In the genomic region with DNA sequence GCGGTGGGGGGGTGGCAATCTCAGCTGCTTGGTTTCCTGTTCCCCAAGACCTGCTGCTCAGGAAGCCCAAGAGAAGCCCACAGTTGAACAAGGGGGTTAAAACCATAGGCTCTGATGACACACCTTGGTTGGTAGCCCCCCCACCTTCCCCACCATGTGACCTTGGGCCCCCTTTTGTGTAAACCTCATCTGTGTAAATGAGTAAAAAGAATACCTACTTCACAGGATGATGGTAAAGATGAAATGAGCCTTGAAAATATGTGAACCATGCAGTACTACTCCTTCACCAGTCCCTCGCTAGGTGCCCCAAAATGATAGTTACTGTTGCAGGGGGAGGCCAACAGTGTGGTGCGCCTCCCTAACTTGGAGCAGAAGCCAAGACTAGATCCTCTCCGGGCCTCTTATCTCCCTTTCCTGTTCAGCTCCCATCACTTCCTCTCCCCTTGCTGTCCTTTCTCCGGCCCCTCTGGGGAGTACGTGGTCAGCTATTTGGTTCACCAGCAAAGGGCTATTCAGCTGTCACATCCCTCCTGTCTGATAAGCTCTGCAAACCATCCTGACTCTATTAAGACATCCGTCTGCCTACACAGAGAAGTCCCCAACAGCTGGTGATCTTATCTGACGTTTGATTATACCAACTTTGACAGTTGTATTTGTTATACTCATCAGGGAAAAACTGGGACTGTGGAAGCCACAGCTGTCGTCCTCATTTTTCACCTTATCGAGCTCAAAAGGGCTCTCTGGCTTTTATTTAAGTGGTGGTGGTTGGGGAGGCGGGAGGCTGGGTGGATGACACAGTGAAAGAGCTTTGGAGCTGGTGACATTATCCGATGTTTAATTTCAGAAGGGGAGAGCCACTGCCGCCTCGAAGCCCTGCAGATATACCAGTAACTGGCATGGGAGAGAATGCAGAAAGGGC, we compare ENCODE assay signal across 20 cellular contexts. TPM values are rescaled to one million over a fixed set of nuclear protein-coding genes. Genes with fewer than 3 reads are reported as not detected.
DNase-seq lines count a peak whose midpoint lies in the region; ATAC-seq and TF ChIP-seq lines count a peak whose summit lies in the region.
"Had no signal": no experiment of that assay in that cellular context is flagged by ENCODE, and none has a peak within 500 bp of the region (broad histone marks: within the 10 kb centered on the region; RNA-seq: fewer than 3 reads in every experiment).

No MANE protein-coding gene starts in this region.

- no peaks in the 10 kb centered on the region for H3K9me3 ChIP-seq in osteoblast (ENCODE audit: low read depth, low read length)
- H3K9me3 ChIP-seq: esophagus squamous epithelium, pancreas, upper lobe of left lung had no signal

- H3K36me3 Mint-ChIP-seq in activated CD8-positive, alpha-beta T cell treated with anti-CD3 and anti-CD28 coated beads, Interleukin-2, amount 10 ng/mL, durations not matched to agents 7 days and 5 days (ENCODE audit: low read depth): peaks cover 28% of the 10 kb centered on the region
- peaks cover 25% of the 10 kb centered on the region for H3K36me3 Mint-ChIP-seq in activated CD8-positive, alpha-beta T cell treated with anti-CD3 and anti-CD28 coated beads for 36 hours (ENCODE audit: low read depth)
- H3K36me3 Mint-ChIP-seq in endothelial cell (ENCODE audit: low read depth, unreplicated experiment): peaks cover 16% of the 10 kb centered on the region

- no peaks in the 10 kb centered on the region for H3K9me3 Mint-ChIP-seq in activated CD8-positive, alpha-beta T cell treated with anti-CD3 and anti-CD28 coated beads, Interleukin-2, amount 10 ng/mL, durations not matched to agents 7 days and 5 days (ENCODE audit: insufficient read depth)
- no peaks in the 10 kb centered on the region for H3K9me3 Mint-ChIP-seq in activated CD8-positive, alpha-beta T cell treated with anti-CD3 and anti-CD28 coated beads for 36 hours
- H3K9me3 Mint-ChIP-seq in endothelial cell (ENCODE audit: unreplicated experiment): no peaks in the 10 kb centered on the region
- H3K9me3 Mint-ChIP-seq: activated naive CD4-positive, alpha-beta T cell treated with anti-CD3 and anti-CD28 coated beads, Interleukin-2, amount 10 ng/mL, durations not matched to agents 7 days and 5 days; CD4-positive, alpha-beta memory T cell; stimulated activated memory B cell treated with anti-CD40 and anti-IgM and Interleukin-4, amounts not matched to agents 10 μg/mL and 1 μg/mL and 100 μg/mL, for 72 hours had no signal

- H3K79me2 ChIP-seq in osteoblast (ENCODE audit: insufficient read depth, low read length): peaks cover 6% of the 10 kb centered on the region

- H2AFZ ChIP-seq in osteoblast (ENCODE audit: low read length): no peak overlapping the region

- no peak for ATAC-seq in activated CD8-positive, alpha-beta T cell treated with anti-CD3 and anti-CD28 coated beads, Interleukin-2, amount 10 ng/mL, durations not matched to agents 7 days and 5 days
- ATAC-seq in activated CD8-positive, alpha-beta T cell treated with anti-CD3 and anti-CD28 coated beads for 36 hours: no peak
- ATAC-seq: activated CD4-positive, CD25-positive, alpha-beta regulatory T cell treated with anti-CD3 and anti-CD28 coated beads, Interleukin-2, amount 50 U/mL, for 24 hours; stimulated activated memory B cell treated with anti-CD40 and anti-IgM and Interleukin-4, amounts not matched to agents 10 μg/mL and 1 μg/mL and 100 μg/mL, for 72 hours had no signal

- CTCF ChIA-PET in activated CD8-positive, alpha-beta T cell treated with anti-CD3 and anti-CD28 coated beads, Interleukin-2, amount 10 ng/mL, durations not matched to agents 7 days and 5 days (lab: Charles Lee): interaction anchor here (1.0 to 5.7 kb wide), 3 partner anchors 9 to 68 kb away, joined by 3 to 31 read pairs (median 4); no protein-coding TSS in a partner anchor
- CTCF ChIA-PET in activated CD8-positive, alpha-beta T cell treated with anti-CD3 and anti-CD28 coated beads for 36 hours (lab: Charles Lee): interaction anchor here (0.7 to 1.4 kb wide), 3 partner anchors 10 to 166 kb away, joined by 3 to 7 read pairs (median 3); no protein-coding TSS in a partner anchor

- no peak for DNase-seq in activated CD8-positive, alpha-beta T cell treated with anti-CD3 and anti-CD28 coated beads, Interleukin-2, amount 10 ng/mL, durations not matched to agents 7 days and 5 days
- DNase-seq in activated CD8-positive, alpha-beta T cell treated with anti-CD3 and anti-CD28 coated beads for 36 hours: no peak
- peak; percentile 61 for DNase-seq in OCI-M2 (lab: John Stamatoyannopoulos, UW; ENCODE audit: unreplicated experiment)
- no peak for DNase-seq in endothelial cell (ENCODE audit: low spot score)
- DNase-seq in osteoblast (ENCODE audit: insufficient read length, low spot score, missing footprints): peak; percentile 62
- no peak for DNase-seq in AG08396 (ENCODE audit: low spot score)
- DNase-seq in ecto neural progenitor cell (ENCODE audit: low spot score): no peak
- no peak for DNase-seq in activated T-cell treated with anti-CD3 and anti-CD28 coated beads, Interleukin-2, amount 50 U/mL, for 48 hours
- DNase-seq: activated naive CD4-positive, alpha-beta T cell treated with anti-CD3 and anti-CD28 coated beads, Interleukin-2, amount 10 ng/mL, durations not matched to agents 7 days and 5 days; CD4-positive, alpha-beta memory T cell; dermis blood vessel endothelial cell; esophagus squamous epithelium; head of caudate nucleus; NCI-H1105 treated with DMSO at 0.1 percent for 48 hours; NCI-H774; pancreas; upper lobe of left lung had no signal

- POLR2A ChIA-PET in activated CD8-positive, alpha-beta T cell treated with anti-CD3 and anti-CD28 coated beads, Interleukin-2, amount 10 ng/mL, durations not matched to agents 7 days and 5 days (lab: Charles Lee): interaction anchor here (0.9 kb wide), 1 partner anchor 14 kb away, joined by 5 read pairs; no protein-coding TSS in a partner anchor
- POLR2A ChIA-PET in activated CD8-positive, alpha-beta T cell treated with anti-CD3 and anti-CD28 coated beads for 36 hours (lab: Charles Lee): interaction anchor here (0.9 to 1.3 kb wide), 2 partner anchors 30 to 45 kb away, joined by 3 read pairs; a partner anchor contains a TSS

- H3K27ac ChIP-seq in osteoblast (ENCODE audit: low read depth, low read length): no peak overlapping the region
- H3K27ac ChIP-seq: esophagus squamous epithelium, pancreas, upper lobe of left lung had no signal

- no peaks in the 10 kb centered on the region for H3K27me3 ChIP-seq in osteoblast (ENCODE audit: insufficient read depth, low read length)
- H3K27me3 ChIP-seq: esophagus squamous epithelium, pancreas, upper lobe of left lung had no signal

- no peak overlapping the region for H3K4me3 Mint-ChIP-seq in activated CD8-positive, alpha-beta T cell treated with anti-CD3 and anti-CD28 coated beads, Interleukin-2, amount 10 ng/mL, durations not matched to agents 7 days and 5 days
- H3K4me3 Mint-ChIP-seq in activated CD8-positive, alpha-beta T cell treated with anti-CD3 and anti-CD28 coated beads for 36 hours: no peak overlapping the region
- H3K4me3 Mint-ChIP-seq in endothelial cell (ENCODE audit: unreplicated experiment): peak overlapping the region; percentile 76
- H3K4me3 Mint-ChIP-seq: activated naive CD4-positive, alpha-beta T cell treated with anti-CD3 and anti-CD28 coated beads, Interleukin-2, amount 10 ng/mL, durations not matched to agents 7 days and 5 days; CD4-positive, alpha-beta memory T cell; stimulated activated memory B cell treated with anti-CD40 and anti-IgM and Interleukin-4, amounts not matched to agents 10 μg/mL and 1 μg/mL and 100 μg/mL, for 72 hours had no signal

- intact Hi-C loops in activated CD8-positive, alpha-beta T cell treated with anti-CD3 and anti-CD28 coated beads for 36 hours (cut with micrococcal nuclease): no loop called here

- H4K20me1 ChIP-seq in osteoblast (ENCODE audit: insufficient read depth, low read length): peaks cover 5% of the 10 kb centered on the region

- no peak overlapping the region for H3K4me2 ChIP-seq in osteoblast (ENCODE audit: insufficient read depth, low read length)
- H3K4me2 ChIP-seq: smooth muscle cell had no signal

- H3K4me1 Mint-ChIP-seq in activated CD8-positive, alpha-beta T cell treated with anti-CD3 and anti-CD28 coated beads, Interleukin-2, amount 10 ng/mL, durations not matched to agents 7 days and 5 days (ENCODE audit: low read depth): peaks cover 17% of the 10 kb centered on the region
- peaks cover 2% of the 10 kb centered on the region for H3K4me1 Mint-ChIP-seq in activated CD8-positive, alpha-beta T cell treated with anti-CD3 and anti-CD28 coated beads for 36 hours (ENCODE audit: low read depth)
- peaks cover 29% of the 10 kb centered on the region for H3K4me1 Mint-ChIP-seq in endothelial cell (ENCODE audit: unreplicated experiment)
- H3K4me1 Mint-ChIP-seq: activated naive CD4-positive, alpha-beta T cell treated with anti-CD3 and anti-CD28 coated beads, Interleukin-2, amount 10 ng/mL, durations not matched to agents 7 days and 5 days had no signal

- H3K27ac Mint-ChIP-seq in activated CD8-positive, alpha-beta T cell treated with anti-CD3 and anti-CD28 coated beads, Interleukin-2, amount 10 ng/mL, durations not matched to agents 7 days and 5 days: peak overlapping the region; percentile 64
- no peak overlapping the region for H3K27ac Mint-ChIP-seq in activated CD8-positive, alpha-beta T cell treated with anti-CD3 and anti-CD28 coated beads for 36 hours
- peak overlapping the region; percentile 83 for H3K27ac Mint-ChIP-seq in endothelial cell (ENCODE audit: unreplicated experiment)
- H3K27ac Mint-ChIP-seq: activated naive CD4-positive, alpha-beta T cell treated with anti-CD3 and anti-CD28 coated beads, Interleukin-2, amount 10 ng/mL, durations not matched to agents 7 days and 5 days; stimulated activated memory B cell treated with anti-CD40 and anti-IgM and Interleukin-4, amounts not matched to agents 10 μg/mL and 1 μg/mL and 100 μg/mL, for 72 hours had no signal

- no peaks in the 10 kb centered on the region for H3K4me1 ChIP-seq in osteoblast (ENCODE audit: insufficient read depth, low read length)
- H3K4me1 ChIP-seq: esophagus squamous epithelium, pancreas had no signal

- no peaks in the 10 kb centered on the region for H3K27me3 Mint-ChIP-seq in activated CD8-positive, alpha-beta T cell treated with anti-CD3 and anti-CD28 coated beads, Interleukin-2, amount 10 ng/mL, durations not matched to agents 7 days and 5 days (ENCODE audit: low read depth)
- no peaks in the 10 kb centered on the region for H3K27me3 Mint-ChIP-seq in activated CD8-positive, alpha-beta T cell treated with anti-CD3 and anti-CD28 coated beads for 36 hours
- peaks cover 11% of the 10 kb centered on the region for H3K27me3 Mint-ChIP-seq in endothelial cell (ENCODE audit: unreplicated experiment)
- H3K27me3 Mint-ChIP-seq: activated naive CD4-positive, alpha-beta T cell treated with anti-CD3 and anti-CD28 coated beads, Interleukin-2, amount 10 ng/mL, durations not matched to agents 7 days and 5 days; CD4-positive, alpha-beta memory T cell; stimulated activated memory B cell treated with anti-CD40 and anti-IgM and Interleukin-4, amounts not matched to agents 10 μg/mL and 1 μg/mL and 100 μg/mL, for 72 hours had no signal

- no peak for TF ChIP-seq CTCF in activated CD8-positive, alpha-beta T cell treated with anti-CD3 and anti-CD28 coated beads for 36 hours (IDR thresholded peaks at IDR 0.05)
- TF ChIP-seq CTCF in endothelial cell (IDR thresholded peaks at IDR 0.05; ENCODE audit: unreplicated experiment) (no peak), osteoblast (IDR thresholded peaks at IDR 0.05; ENCODE audit: extremely low read depth, low read depth, low read length) (no peak)

- H3K4me3 ChIP-seq in osteoblast (ENCODE audit: insufficient read depth, low read length): no peak overlapping the region
- H3K4me3 ChIP-seq: esophagus squamous epithelium, pancreas, smooth muscle cell, upper lobe of left lung had no signal

- H3K36me3 ChIP-seq in osteoblast (ENCODE audit: insufficient read depth, low read length): peaks cover 42% of the 10 kb centered on the region

RNA-seq across cellular contexts. Expression of a gene that starts 19.9 kb away (rescaled TPM):
- 10 to 100 TPM; 32.9 to 33.7 TPM for total RNA-seq in activated CD8-positive, alpha-beta T cell treated with anti-CD3 and anti-CD28 coated beads, Interleukin-2, amount 10 ng/mL, durations not matched to agents 7 days and 5 days
- total RNA-seq in activated CD8-positive, alpha-beta T cell treated with anti-CD3 and anti-CD28 coated beads for 36 hours: 10 to 100 TPM; 34.3 to 35.8 TPM
- total RNA-seq in endothelial cell (ENCODE audit: unreplicated experiment): 29.2 TPM
- 34.5 and 39.1 TPM in 2 replicates for total RNA-seq in osteoblast

RNA-seq across cellular contexts. Expression of a gene that starts 29.6 kb away (rescaled TPM):
- total RNA-seq in activated CD8-positive, alpha-beta T cell treated with anti-CD3 and anti-CD28 coated beads, Interleukin-2, amount 10 ng/mL, durations not matched to agents 7 days and 5 days: 100 to 1,000 TPM; 125 to 143 TPM
- total RNA-seq in activated CD8-positive, alpha-beta T cell treated with anti-CD3 and anti-CD28 coated beads for 36 hours: 100 to 1,000 TPM; 156 to 169 TPM
- total RNA-seq in endothelial cell (ENCODE audit: unreplicated experiment) (85.8 TPM), osteoblast (51.8 and 66.6 TPM in 2 replicates)

Comparison
In these comparisons a context has a peak if more than half of its experiments do, and no peak if none do; other contexts are left out.
1. DNase-seq: peak in OCI-M2 (single experiment) and osteoblast (single experiment); none in activated CD8-positive, alpha-beta T cell treated with anti-CD3 and anti-CD28 coated beads, Interleukin-2, amount 10 ng/mL, durations not matched to agents 7 days and 5 days (single experiment), activated CD8-positive, alpha-beta T cell treated with anti-CD3 and anti-CD28 coated beads for 36 hours (single experiment), endothelial cell (single experiment), AG08396 (single experiment), ecto neural progenitor cell (single experiment) and activated T-cell treated with anti-CD3 and anti-CD28 coated beads, Interleukin-2, amount 50 U/mL, for 48 hours (0 of 2).